Comparison of ENCODE assay signal across 31 cellular contexts in the genomic region with DNA sequence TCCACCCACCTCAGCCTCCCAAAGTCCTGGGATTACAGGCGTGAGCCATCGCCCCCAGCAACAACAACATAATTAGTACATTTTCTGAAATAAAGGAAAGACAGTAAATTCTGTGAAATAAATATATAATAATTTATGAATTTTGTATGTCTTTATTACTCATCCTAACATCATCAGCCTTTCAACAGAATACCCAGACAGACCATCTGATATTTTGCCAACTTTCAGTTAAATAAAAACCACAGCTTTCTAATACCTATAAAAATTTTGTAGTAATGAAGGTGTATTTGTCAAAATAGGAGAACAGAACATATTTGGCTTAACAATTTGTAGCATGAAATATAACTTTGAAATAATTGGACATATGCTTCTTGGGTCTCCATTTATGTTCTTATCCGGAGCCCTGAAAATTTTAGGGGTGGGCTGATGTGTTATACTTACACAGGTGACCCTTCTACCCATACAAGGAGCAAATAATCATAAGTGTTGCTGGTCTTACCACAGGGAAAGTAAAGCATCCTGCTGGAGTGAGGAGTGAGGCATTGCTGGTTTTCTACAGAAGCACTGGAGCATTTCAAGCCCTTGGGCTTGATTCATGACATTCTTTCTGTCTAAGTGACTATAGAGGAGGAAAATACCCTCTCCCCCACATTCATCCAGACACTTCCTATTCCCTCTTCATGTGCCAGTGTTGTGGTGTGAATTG.
DNase-seq lines count a peak whose midpoint lies in the region; ATAC-seq, FAIRE-seq and TF ChIP-seq lines count a peak whose summit lies in the region.
"Had no signal": no experiment of that assay in that cellular context is flagged by ENCODE, and none has a peak within 500 bp of the region (broad histone marks: within the 10 kb centered on the region; RNA-seq: fewer than 3 reads in every experiment).

No MANE protein-coding gene starts in this region.

- H3K4me3 ChIP-seq in IMR-90 (ENCODE audit: insufficient read depth, low read depth, low read length), result no peak overlapping the region
- no peak overlapping the region for H3K4me3 ChIP-seq in epithelial cell of proximal tubule (ENCODE audit: low read depth, low read length)
- H3K4me3 ChIP-seq in mesenchymal stem cell (ENCODE audit: insufficient read depth in 1 of 2, low read depth in 1 of 2, low read length in 2 of 2), result no peak overlapping the region
- H3K4me3 ChIP-seq in kidney (ENCODE audit: low read length in 2 of 2), result no peak overlapping the region
- H3K4me3 ChIP-seq: body of pancreas, heart left ventricle, Peyer's patch, prostate gland, sigmoid colon, testis, uterus had no signal

- in situ Hi-C loops in ACHN (cut with HindIII; ENCODE audit: low pct_ligation_motif_present, low pct_unique_long_range_greater_than_20kb, low sequenced_read_pairs) (no loop called here), IMR-90 (cut with MboI; ENCODE audit: low sequenced_read_pairs) (no loop called here)

- no peaks in the 10 kb centered on the region for H3K4me1 Mint-ChIP-seq in stimulated activated effector memory CD8-positive, alpha-beta T cell treated with anti-CD3 and anti-CD28 coated beads, Interleukin-12 subunit alpha, Interleukin-12 subunit beta, amount 100 ng/mL, for 72 hours
- H3K4me1 Mint-ChIP-seq: activated CD4-positive, alpha-beta T cell treated with anti-CD3 and anti-CD28 coated beads, Interleukin-2, amount 10 ng/mL, durations not matched to agents 7 days and 5 days had no signal

- H2BK5ac ChIP-seq in IMR-90 (ENCODE audit: low read depth, low read length, poor library complexity, severe bottlenecking) (no peak overlapping the region), mesenchymal stem cell (ENCODE audit: low read depth, low read length, poor library complexity, severe bottlenecking) (no peak overlapping the region)

- H2BK15ac ChIP-seq in IMR-90 (ENCODE audit: low read depth, low read length) (no peak overlapping the region), mesenchymal stem cell (ENCODE audit: low read depth, poor library complexity, severe bottlenecking) (no peak overlapping the region)

- H3K18ac ChIP-seq in IMR-90 (ENCODE audit: low read depth, low read length) (no peak overlapping the region), mesenchymal stem cell (ENCODE audit: low read depth in 1 of 2, low read length in 2 of 2) (no peak overlapping the region)

- H4K91ac ChIP-seq in IMR-90 (ENCODE audit: insufficient read depth, low read depth, low read length), result no peak overlapping the region
- no peak overlapping the region for H4K91ac ChIP-seq in mesenchymal stem cell (ENCODE audit: low read length)

- H3K4ac ChIP-seq in IMR-90 (ENCODE audit: low read depth, low read length) (no peak overlapping the region), mesenchymal stem cell (ENCODE audit: low read depth in 1 of 2, low read length in 2 of 2) (no peak overlapping the region)

- no peak overlapping the region for H2BK120ac ChIP-seq in IMR-90 (ENCODE audit: low read depth, low read length)
- no peak overlapping the region for H2BK120ac ChIP-seq in mesenchymal stem cell (ENCODE audit: low read depth, low read length)

- no peak overlapping the region for H2BK20ac ChIP-seq in IMR-90 (ENCODE audit: low read depth, low read length)

- H3K56ac ChIP-seq in IMR-90 (ENCODE audit: extremely low read depth, insufficient read depth, low read length), result no peak overlapping the region

- DNase-seq in ACHN, result peak; percentile 56
- DNase-seq in IMR-90, result peak; percentile 17
- DNase-seq in epithelial cell of proximal tubule (ENCODE audit: low read depth), result peak; percentile 56
- no peak for DNase-seq in mesenchymal stem cell
- no peak for DNase-seq in NCI-H2107 (lab: John Stamatoyannopoulos, UW)
- no peak for DNase-seq in urothelium cell line (ENCODE audit: low spot score)
- no peak for DNase-seq in kidney
- DNase-seq in stimulated activated effector memory CD8-positive, alpha-beta T cell treated with anti-CD3 and anti-CD28 coated beads, Interleukin-12 subunit alpha, Interleukin-12 subunit beta, amount 100 ng/mL, for 72 hours (ENCODE audit: low spot score in 2 of 2), result no peak
- DNase-seq: activated CD4-positive, alpha-beta T cell treated with anti-CD3 and anti-CD28 coated beads, Interleukin-2, amount 10 ng/mL, durations not matched to agents 7 days and 5 days; activated T-cell treated with anti-CD3 and anti-CD28 coated beads, Interleukin-2, amount 50 U/mL, for 48 hours; AML-193; body of pancreas; CD8-positive, alpha-beta T cell; cerebellar nuclear complex; H7; heart left ventricle; left colon; NCI-H1417; NCI-H510A treated with DMSO at 0.1 percent for 48 hours; Peyer's patch; SIG-M5; sigmoid colon; stimulated activated CD4-positive, alpha-beta T cell treated with anti-CD3 and anti-CD28 coated beads, Interleukin-15, amount 100 ng/mL, for 24 hours; stimulated activated naive CD8-positive, alpha-beta T cell treated with anti-CD3 and anti-CD28 coated beads, Interleukin-15, Interleukin-2, amounts not matched to agents 100 U/mL and 50 U/mL, for 24 hours; T1000; testis; uterus had no signal

- H2AK9ac ChIP-seq in IMR-90 (replicated peaks; ENCODE audit: low read depth, low read length, poor library complexity), result no peak overlapping the region

- CTCF ChIA-PET in IMR-90 (lab: Yijun Ruan, JAX), result no interaction called here

- no peaks in the 10 kb centered on the region for H4K20me1 ChIP-seq in IMR-90 (ENCODE audit: insufficient read depth, low read length)

- H3K14ac ChIP-seq in IMR-90 (replicated peaks; ENCODE audit: low read depth, low read length) (no peak overlapping the region), mesenchymal stem cell (ENCODE audit: low read length in 2 of 2) (no peak overlapping the region)

- POLR2A ChIA-PET in IMR-90 (lab: Charles Lee; ENCODE audit: unreplicated experiment), result no interaction called here

- H3K36me3 ChIP-seq in IMR-90 (ENCODE audit: control insufficient read depth, insufficient read depth, low read length), result no peaks in the 10 kb centered on the region
- peaks cover 0 to 5% of the 10 kb centered on the region in 2 experiments for H3K36me3 ChIP-seq in mesenchymal stem cell (ENCODE audit: control insufficient read depth in 1 of 2, insufficient read depth in 2 of 2, low read depth in 1 of 2, low read length in 2 of 2)
- H3K36me3 ChIP-seq in kidney (ENCODE audit: control insufficient read depth in 1 of 2, insufficient read depth in 2 of 2, low read length in 2 of 2), result no peaks in the 10 kb centered on the region
- H3K36me3 ChIP-seq: Peyer's patch, prostate gland, uterus had no signal

- no peaks in the 10 kb centered on the region; the same call in 1 of the 2 replicates for H3K9me1 ChIP-seq in IMR-90 (ENCODE audit: insufficient read depth, low read length)

- no CpG with 5 or more reads among the region's 3 CpGs for WGBS in IMR-90 (ENCODE audit: extremely low coverage in 2 of 2, insufficient read length in 1 of 2), 2 experiments
- WGBS in mesenchymal stem cell, result no CpG with 5 or more reads among the region's 3 CpGs

- no peaks in the 10 kb centered on the region for H3K9me3 Mint-ChIP-seq in stimulated activated effector memory CD8-positive, alpha-beta T cell treated with anti-CD3 and anti-CD28 coated beads, Interleukin-12 subunit alpha, Interleukin-12 subunit beta, amount 100 ng/mL, for 72 hours
- H3K9me3 Mint-ChIP-seq: activated CD4-positive, alpha-beta T cell treated with anti-CD3 and anti-CD28 coated beads, Interleukin-2, amount 10 ng/mL, durations not matched to agents 7 days and 5 days; CD8-positive, alpha-beta T cell; WTC11 had no signal

- no peak overlapping the region for H2AK5ac ChIP-seq in IMR-90 (ENCODE audit: low read depth, low read length)
- no peak overlapping the region for H2AK5ac ChIP-seq in mesenchymal stem cell (ENCODE audit: low read length, severe bottlenecking)

- H3K4me2 ChIP-seq in IMR-90 (ENCODE audit: low read depth, low read length), result no peak overlapping the region
- H3K4me2 ChIP-seq in mesenchymal stem cell (ENCODE audit: low read length, poor library complexity, severe bottlenecking), result no peak overlapping the region

- no peak for TF ChIP-seq RAD21 in IMR-90 (IDR thresholded peaks at IDR 0.05; ENCODE audit: low read length)

- no peaks in the 10 kb centered on the region for H3K79me1 ChIP-seq in IMR-90 (ENCODE audit: low read depth in 1 of 2, low read length in 2 of 2)
- no peaks in the 10 kb centered on the region for H3K79me1 ChIP-seq in mesenchymal stem cell (replicated peaks; ENCODE audit: low read length, poor library complexity, severe bottlenecking)

- TF ChIP-seq POLR2A in IMR-90 (IDR thresholded peaks at IDR 0.05; ENCODE audit: low read depth, low read length), result no peak

- no peaks in the 10 kb centered on the region for H3K4me1 ChIP-seq in IMR-90 (ENCODE audit: control insufficient read depth, insufficient read depth, low read length)
- H3K4me1 ChIP-seq in mesenchymal stem cell (ENCODE audit: control insufficient read depth, insufficient read depth, low read depth, low read length), result no peaks in the 10 kb centered on the region
- H3K4me1 ChIP-seq in kidney (ENCODE audit: control insufficient read depth in 1 of 2, insufficient read depth in 1 of 2, low read depth in 1 of 2, low read length in 2 of 2), result no peaks in the 10 kb centered on the region
- H3K4me1 ChIP-seq: body of pancreas, heart left ventricle, Peyer's patch, prostate gland, sigmoid colon, testis, uterus had no signal

- FAIRE-seq in urothelium cell line (lab: Jason Lieb, UNC) (no peak), kidney (lab: Jason Lieb, UNC) (no peak)
- FAIRE-seq: endometrium had no signal

- no peak overlapping the region for H3K4me3 Mint-ChIP-seq in stimulated activated effector memory CD8-positive, alpha-beta T cell treated with anti-CD3 and anti-CD28 coated beads, Interleukin-12 subunit alpha, Interleukin-12 subunit beta, amount 100 ng/mL, for 72 hours
- H3K4me3 Mint-ChIP-seq: activated CD4-positive, alpha-beta T cell treated with anti-CD3 and anti-CD28 coated beads, Interleukin-2, amount 10 ng/mL, durations not matched to agents 7 days and 5 days; CD8-positive, alpha-beta T cell; WTC11 had no signal

- H3K27ac Mint-ChIP-seq in stimulated activated effector memory CD8-positive, alpha-beta T cell treated with anti-CD3 and anti-CD28 coated beads, Interleukin-12 subunit alpha, Interleukin-12 subunit beta, amount 100 ng/mL, for 72 hours, result no peak overlapping the region
- H3K27ac Mint-ChIP-seq: activated CD4-positive, alpha-beta T cell treated with anti-CD3 and anti-CD28 coated beads, Interleukin-2, amount 10 ng/mL, durations not matched to agents 7 days and 5 days; CD8-positive, alpha-beta T cell; WTC11 had no signal

- dilution Hi-C loops in IMR-90 (cut with HindIII; ENCODE audit: low sequenced_read_pairs, unreplicated experiment), result no loop called here

- H3K9ac ChIP-seq in IMR-90 (ENCODE audit: low read depth, low read length), result no peak overlapping the region
- H3K9ac ChIP-seq in mesenchymal stem cell (ENCODE audit: low read length), result no peak overlapping the region
- H3K9ac ChIP-seq in kidney (ENCODE audit: low read length in 2 of 2), result no peak overlapping the region

- BruUV-seq in IMR-90 (replicated peaks; lab: Mats Ljungman, UMichigan), result no TSS peak

- intact Hi-C loops in IMR-90 (cut with micrococcal nuclease) (no loop called here), kidney (cut with DNase I) (no loop called here)

- no peak for ATAC-seq in IMR-90 (ENCODE audit: low read depth)
- ATAC-seq in stimulated activated effector memory CD8-positive, alpha-beta T cell treated with anti-CD3 and anti-CD28 coated beads, Interleukin-12 subunit alpha, Interleukin-12 subunit beta, amount 100 ng/mL, for 72 hours, result no peak
- ATAC-seq: body of pancreas; CD8-positive, alpha-beta T cell; left colon; stimulated activated naive CD8-positive, alpha-beta T cell treated with anti-CD3 and anti-CD28 coated beads, Interleukin-15, Interleukin-2, amounts not matched to agents 100 U/mL and 50 U/mL, for 24 hours; WTC11 had no signal

- no peaks in the 10 kb centered on the region for H3K9me3 ChIP-seq in IMR-90 (ENCODE audit: control insufficient read depth, insufficient read depth, low read length)
- H3K9me3 ChIP-seq in mesenchymal stem cell (ENCODE audit: control insufficient read depth, low read length), result no peaks in the 10 kb centered on the region
- H3K9me3 ChIP-seq in kidney (ENCODE audit: control insufficient read depth in 1 of 2, low read length in 2 of 2), result no peaks in the 10 kb centered on the region
- H3K9me3 ChIP-seq: body of pancreas, heart left ventricle, neutrophil, Peyer's patch, prostate gland, sigmoid colon, testis, uterus had no signal

- no peak overlapping the region for H2BK12ac ChIP-seq in mesenchymal stem cell (ENCODE audit: low read length in 2 of 2)

- H3K23ac ChIP-seq in IMR-90 (ENCODE audit: low read depth, low read length) (no peak overlapping the region), mesenchymal stem cell (ENCODE audit: low read length in 2 of 2) (no peak overlapping the region)

- TF ChIP-seq CTCF in IMR-90 (conservative IDR thresholded peaks at IDR 0.05; ENCODE audit: low read depth, low read length) (no peak), epithelial cell of proximal tubule (conservative IDR thresholded peaks at IDR 0.05; ENCODE audit: low read depth, low read length) (no peak), kidney (IDR thresholded peaks at IDR 0.05; ENCODE audit: borderline replicate concordance, extremely low read depth, insufficient read depth) (no peak)

- H2AFZ ChIP-seq in IMR-90 (replicated peaks; ENCODE audit: low read length, poor library complexity), result no peak overlapping the region
- H2AFZ ChIP-seq in mesenchymal stem cell (ENCODE audit: low read depth, low read length), result no peak overlapping the region

- H3K27ac ChIP-seq in IMR-90 (ENCODE audit: insufficient read depth, low read length), result no peak overlapping the region
- H3K27ac ChIP-seq in mesenchymal stem cell (ENCODE audit: low read length, poor library complexity, severe bottlenecking), result peak overlapping the region; percentile 31
- H3K27ac ChIP-seq in kidney (ENCODE audit: low read depth in 2 of 2, low read length in 2 of 2), result no peak overlapping the region
- H3K27ac ChIP-seq: body of pancreas, heart left ventricle, Peyer's patch, prostate gland, sigmoid colon, testis, uterus had no signal

- H4K8ac ChIP-seq in IMR-90 (ENCODE audit: low read depth in 2 of 2, low read length in 2 of 2) (no peak overlapping the region), mesenchymal stem cell (ENCODE audit: low read length) (no peak overlapping the region)

- no peak overlapping the region for H4K5ac ChIP-seq in IMR-90 (ENCODE audit: low read depth, low read length)

- no peaks in the 10 kb centered on the region for H3K36me3 Mint-ChIP-seq in stimulated activated effector memory CD8-positive, alpha-beta T cell treated with anti-CD3 and anti-CD28 coated beads, Interleukin-12 subunit alpha, Interleukin-12 subunit beta, amount 100 ng/mL, for 72 hours
- H3K36me3 Mint-ChIP-seq: WTC11 had no signal

- no peaks in the 10 kb centered on the region for H3K27me3 ChIP-seq in IMR-90 (ENCODE audit: control insufficient read depth, insufficient read depth, low read length)
- H3K27me3 ChIP-seq in mesenchymal stem cell (ENCODE audit: control insufficient read depth in 1 of 2, insufficient read depth in 1 of 2, low read length in 2 of 2), result no peaks in the 10 kb centered on the region
- H3K27me3 ChIP-seq: body of pancreas, heart left ventricle, neutrophil, Peyer's patch, sigmoid colon, testis, uterus had no signal

Comparison
In these comparisons a context has a peak if more than half of its experiments do, and no peak if none do; other contexts are left out.
1. DNase-seq: peak in ACHN (single experiment), IMR-90 (single experiment) and epithelial cell of proximal tubule (single experiment); none in mesenchymal stem cell (single experiment), NCI-H2107 (single experiment), urothelium cell line (single experiment), kidney (single experiment) and stimulated activated effector memory CD8-positive, alpha-beta T cell treated with anti-CD3 and anti-CD28 coated beads, Interleukin-12 subunit alpha, Interleukin-12 subunit beta, amount 100 ng/mL, for 72 hours (0 of 2).